Comparison of ENCODE assay signal across 18 cellular contexts in genomic region chr16:4212207-4212933, GRCh38. TPM values are rescaled to one million over a fixed set of nuclear protein-coding genes. Genes with fewer than 3 reads are reported as not detected.
DNase-seq lines count a peak whose midpoint lies in the region; ATAC-seq and TF ChIP-seq lines count a peak whose summit lies in the region.
"Had no signal": no experiment of that assay in that cellular context is flagged by ENCODE, and none has a peak within 500 bp of the region (broad histone marks: within the 10 kb centered on the region; RNA-seq: fewer than 3 reads in every experiment).

No MANE protein-coding gene starts in this region.

- dilution Hi-C loops in mammary epithelial cell (cut with HindIII; ENCODE audit: low sequenced_read_pairs): no loop called here

- no peaks in the 10 kb centered on the region for H3K36me3 Mint-ChIP-seq in MCF 10A (ENCODE audit: insufficient read depth, unreplicated experiment)
- H3K36me3 Mint-ChIP-seq: CD4-positive, alpha-beta memory T cell had no signal

- peak overlapping the region; percentile 94 for H3K27ac Mint-ChIP-seq in MCF 10A (ENCODE audit: low read depth, unreplicated experiment)
- H3K27ac Mint-ChIP-seq: activated T-helper 17 cell treated with anti-CD3 and anti-CD28 coated beads, Interleukin-2, amount 50 U/mL, for 72 hours had no signal

- H2AFZ ChIP-seq in mammary epithelial cell (ENCODE audit: low read depth, low read length): no peak overlapping the region

- TF ChIP-seq CTCF in MCF 10A (IDR thresholded peaks at IDR 0.05; ENCODE audit: unreplicated experiment) (no peak), mammary epithelial cell (conservative IDR thresholded peaks at IDR 0.05 in 1 of 2, IDR thresholded peaks at IDR 0.05 in 1 of 2; ENCODE audit: extremely low read depth in 1 of 2, insufficient read depth in 1 of 2, low read depth in 1 of 2, low read length in 2 of 2) (no peak), psoas muscle (IDR thresholded peaks at IDR 0.05) (no peak)

- peak; percentile 69 to 80 (median 74) for ATAC-seq in psoas muscle
- ATAC-seq in HG03378 (IDR thresholded peaks at IDR 0.05; ENCODE audit: unreplicated experiment): no peak
- ATAC-seq: activated T-helper 17 cell treated with anti-CD3 and anti-CD28 coated beads, Interleukin-2, amount 50 U/mL, for 72 hours had no signal

- CTCF ChIA-PET in MCF 10A (lab: Yijun Ruan, JAX): interaction anchor here (1.7 kb wide), 1 partner anchor 12 kb away, joined by 10 read pairs; no protein-coding TSS in a partner anchor
- CTCF ChIA-PET in mammary epithelial cell (lab: Charles Lee; ENCODE audit: low non-redundant PET): no interaction called here

- no peaks in the 10 kb centered on the region for H3K79me2 ChIP-seq in mammary epithelial cell (ENCODE audit: insufficient read depth, low read length)

- no peak overlapping the region for H3K4me2 ChIP-seq in mammary epithelial cell (ENCODE audit: insufficient read depth, low read depth, low read length)

- peaks cover 22% of the 10 kb centered on the region for H3K4me1 ChIP-seq in mammary epithelial cell (ENCODE audit: insufficient read depth, low read length)
- peaks cover 84% of the 10 kb centered on the region for H3K4me1 ChIP-seq in psoas muscle

- intact Hi-C loops in MCF 10A (cut with micrococcal nuclease) (no loop called here), mammary epithelial cell (cut with micrococcal nuclease) (no loop called here), cardiac septum (cut with DNase I) (loop anchor here (1.0 kb wide), 1 partner anchor 20 kb away; no protein-coding TSS in a partner anchor), psoas muscle (cut with DNase I) (no loop called here)

- peaks cover 3% of the 10 kb centered on the region for H3K27me3 Mint-ChIP-seq in MCF 10A (ENCODE audit: insufficient read depth, unreplicated experiment)
- H3K27me3 Mint-ChIP-seq: activated T-helper 17 cell treated with anti-CD3 and anti-CD28 coated beads, Interleukin-2, amount 50 U/mL, for 72 hours had no signal

- no peaks in the 10 kb centered on the region for H3K9me3 Mint-ChIP-seq in MCF 10A (ENCODE audit: unreplicated experiment)
- H3K9me3 Mint-ChIP-seq: activated T-helper 17 cell treated with anti-CD3 and anti-CD28 coated beads, Interleukin-2, amount 50 U/mL, for 72 hours; CD4-positive, alpha-beta memory T cell had no signal

- in situ Hi-C loops in mammary epithelial cell (cut with MboI; ENCODE audit: low sequenced_read_pairs in 2 of 2): no loop called here
- in situ Hi-C loops in KBM-7 (cut with MboI; ENCODE audit: low pct_unique_long_range_greater_than_20kb, low sequenced_read_pairs): no loop called here

- no peak overlapping the region for H3K4me3 Mint-ChIP-seq in MCF 10A (ENCODE audit: unreplicated experiment)
- H3K4me3 Mint-ChIP-seq: activated T-helper 17 cell treated with anti-CD3 and anti-CD28 coated beads, Interleukin-2, amount 50 U/mL, for 72 hours; CD4-positive, alpha-beta memory T cell had no signal

- WGBS in mammary epithelial cell (ENCODE audit: low coverage, missing lambda C conversion rate): 84% methylated on average over 5 of the region's 11 CpGs
- 32 to 39% (median 36%) methylated on average over 11 of the region's 11 CpGs for WGBS in psoas muscle, 3 donors

- no peaks in the 10 kb centered on the region for H3K27me3 ChIP-seq in mammary epithelial cell (ENCODE audit: insufficient read depth, low read length)
- no peaks in the 10 kb centered on the region for H3K27me3 ChIP-seq in psoas muscle (ENCODE audit: insufficient read depth in 3 of 3, low read length in 2 of 3)

- H3K9me3 ChIP-seq in mammary epithelial cell (replicated peaks; ENCODE audit: insufficient read depth, low read length): no peaks in the 10 kb centered on the region
- no peaks in the 10 kb centered on the region for H3K9me3 ChIP-seq in psoas muscle

- H3K9ac ChIP-seq in mammary epithelial cell (ENCODE audit: insufficient read depth, low read length): no peak overlapping the region

- H3K4me1 Mint-ChIP-seq in MCF 10A (ENCODE audit: insufficient read depth, unreplicated experiment): peaks cover 15% of the 10 kb centered on the region
- H3K4me1 Mint-ChIP-seq: activated T-helper 17 cell treated with anti-CD3 and anti-CD28 coated beads, Interleukin-2, amount 50 U/mL, for 72 hours had no signal

- DNase-seq in MCF 10A (ENCODE audit: unreplicated experiment): no peak
- DNase-seq in mammary epithelial cell: no peak
- peak; percentile 91 for DNase-seq in cardiac septum (ENCODE audit: low spot score)
- DNase-seq in psoas muscle: peak; percentile 87 to 96
- no peak for DNase-seq in GM19240 (ENCODE audit: insufficient read length, low spot score)
- no peak for DNase-seq in KBM-7
- DNase-seq in DMS53 (lab: John Stamatoyannopoulos, UW): no peak
- DNase-seq: activated CD4-positive, alpha-beta T cell treated with anti-CD3 and anti-CD28 coated beads, Interleukin-2, amount 50 U/mL, for 4 hours; CD4-positive, alpha-beta memory T cell; mesendoderm; NCI-H2029 treated with DMSO at 0.1 percent for 48 hours; NCI-H774; RPMI8226; T-helper 9 cell had no signal

- no peak overlapping the region for H3K27ac ChIP-seq in mammary epithelial cell (ENCODE audit: insufficient read depth, low read depth, low read length)
- peak overlapping the region; percentile 98 for H3K27ac ChIP-seq in psoas muscle

- no peaks in the 10 kb centered on the region for H4K20me1 ChIP-seq in mammary epithelial cell (ENCODE audit: insufficient read depth, low read length)

- H3K4me3 ChIP-seq in mammary epithelial cell (replicated peaks in 1 of 3; ENCODE audit: insufficient read depth in 1 of 3, low read depth in 2 of 3, low read length in 3 of 3) (no peak overlapping the region), psoas muscle (peak overlapping the region; percentile 24)

- BruUV-seq in MCF 10A (replicated peaks; lab: Mats Ljungman, UMichigan) (no TSS peak), mammary epithelial cell (replicated peaks; lab: Mats Ljungman, UMichigan) (no TSS peak)

- POLR2A ChIA-PET in MCF 10A (lab: Yijun Ruan, JAX): no interaction called here

- no peaks in the 10 kb centered on the region for H3K36me3 ChIP-seq in mammary epithelial cell (ENCODE audit: insufficient read depth, low read length)
- peaks cover 0 to 6% of the 10 kb centered on the region in 2 donors for H3K36me3 ChIP-seq in psoas muscle (ENCODE audit: insufficient read depth in 1 of 2, low read depth in 1 of 2)

RNA-seq across cellular contexts. Expression of gene SRL, which starts 29.5 kb away (rescaled TPM):
- total RNA-seq in MCF 10A (2022) (not detected in 2 replicates), mammary epithelial cell (under 1 TPM in 1 of 2 donors, not detected in 1; under 0.01 TPM), cardiac septum (400 TPM), psoas muscle (100 to 1,000 TPM; 305 to 552 (median 476) TPM)
- polyA plus RNA-seq in mammary epithelial cell (not detected), psoas muscle (100 to 1,000 TPM; 196 to 276 (median 206) TPM)
- polyA minus RNA-seq in mammary epithelial cell: not detected
- total RNA-seq: A172; activated T-helper 17 cell treated with anti-CD3 and anti-CD28 coated beads, Interleukin-2, amount 50 U/mL, for 72 hours; CD4-positive, alpha-beta memory T cell; HT-29 had no signal
- polyA plus RNA-seq: CD4-positive, alpha-beta memory T cell had no signal

Comparison
In these comparisons a context has a peak if more than half of its experiments do, and no peak if none do; other contexts are left out.
1. DNase-seq: peak in cardiac septum (single experiment) and psoas muscle (2 of 2); none in MCF 10A (single experiment), mammary epithelial cell (single experiment), GM19240 (single experiment), KBM-7 (single experiment) and DMS53 (single experiment).
2. RNA of gene SRL, which starts 29.5 kb away (total RNA-seq): 305 to 552 TPM in psoas muscle and 400 TPM in cardiac septum (single experiment); not detected in MCF 10A and under 0.01 TPM in mammary epithelial cell; every median in the first group is over 100 times any median in the second.